7 cellular contexts compared by ENCODE assay signal in the genomic region with DNA sequence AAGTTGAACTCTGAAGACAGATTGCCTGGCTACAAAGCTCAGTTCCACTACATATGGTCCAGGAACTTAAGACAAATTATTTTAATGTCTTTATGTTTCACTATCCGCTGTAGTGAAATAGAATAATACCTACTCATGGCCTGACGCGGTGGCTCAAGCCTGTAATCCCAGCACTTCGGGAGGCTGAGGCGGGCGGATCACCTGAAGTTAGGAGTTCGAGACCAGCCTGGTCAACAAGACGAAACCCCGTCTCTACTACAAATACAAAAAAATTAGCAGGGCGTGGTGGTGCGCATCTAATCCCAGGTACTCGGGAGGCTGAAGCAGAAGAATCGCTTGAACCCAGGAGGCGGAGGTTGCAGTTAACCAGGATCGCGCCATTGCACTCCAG. TPM values are rescaled to one million over a fixed set of nuclear protein-coding genes. Genes with fewer than 3 reads are reported as not detected.
DNase-seq lines count a peak whose midpoint lies in the region; TF ChIP-seq lines count a peak whose summit lies in the region.
"Not testable (repeated sequence)": the region's sequence is repeated elsewhere in the genome, so short reads cannot be mapped to it uniquely, and the experiment has no call there.
"Had no signal": no experiment of that assay in that cellular context is flagged by ENCODE, and none has a peak within 500 bp of the region (broad histone marks: within the 10 kb centered on the region; RNA-seq: fewer than 3 reads in every experiment).

No MANE protein-coding gene starts in this region.

- H3K4me2 ChIP-seq in trophoblast cell (ENCODE audit: low read length): peak overlapping the region; percentile 67

- not testable (repeated sequence) for H2BK12ac ChIP-seq in trophoblast cell (ENCODE audit: low read length)

- peaks cover 10% of the 10 kb centered on the region for H3K36me3 Mint-ChIP-seq in activated CD4-positive, alpha-beta memory T cell treated with anti-CD3 and anti-CD28 coated beads for 36 hours

- not testable (repeated sequence) for H3K14ac ChIP-seq in trophoblast cell (ENCODE audit: low read length)

- intact Hi-C loops in activated CD4-positive, alpha-beta memory T cell treated with anti-CD3 and anti-CD28 coated beads for 36 hours (cut with micrococcal nuclease): not testable (repeated sequence)

- peaks cover 14% of the 10 kb centered on the region for H3K36me3 ChIP-seq in HUES6 (ENCODE audit: control insufficient read depth, insufficient read depth, low read length)
- peaks cover 23% of the 10 kb centered on the region for H3K36me3 ChIP-seq in iPS-20b (ENCODE audit: insufficient read depth, low read depth, low read length)
- H3K36me3 ChIP-seq in trophoblast cell (ENCODE audit: control insufficient read depth in 1 of 2, insufficient read depth in 2 of 2, low read length in 2 of 2): peaks cover 6 to 10% of the 10 kb centered on the region in 2 experiments

- H2AFZ ChIP-seq in trophoblast cell (ENCODE audit: insufficient read depth, low read length, poor library complexity): peak overlapping the region; percentile 30

- H3K79me1 ChIP-seq in trophoblast cell (ENCODE audit: low read length): not testable (repeated sequence)

- not testable (repeated sequence) for H2BK120ac ChIP-seq in trophoblast cell (ENCODE audit: insufficient read depth, low read length, poor library complexity)

- H3K9ac ChIP-seq in HUES6 (ENCODE audit: low read length) (peak overlapping the region; percentile 90), iPS-20b (ENCODE audit: low read depth, low read length) (peak overlapping the region; percentile 92)
- H3K9ac ChIP-seq in trophoblast cell (ENCODE audit: low read length): not testable (repeated sequence)

- not testable (repeated sequence) for H3K9me3 ChIP-seq in HUES6 (ENCODE audit: control insufficient read depth, insufficient read depth, low read depth, low read length); iPS-20b (ENCODE audit: insufficient read depth, low read depth, low read length); trophoblast cell (ENCODE audit: insufficient read depth, low read depth, low read length)

- not testable (repeated sequence) for TF ChIP-seq CTCF in 22Rv1 (IDR thresholded peaks at IDR 0.05); coronary artery (IDR thresholded peaks at IDR 0.05)

- H4K91ac ChIP-seq in trophoblast cell (ENCODE audit: low read depth, low read length): peak overlapping the region; percentile 94

- peak overlapping the region; percentile 99 for H4K12ac ChIP-seq in trophoblast cell (ENCODE audit: low read depth, low read length)

- peak overlapping the region; percentile 99 for H3K4me3 Mint-ChIP-seq in activated CD4-positive, alpha-beta memory T cell treated with anti-CD3 and anti-CD28 coated beads for 36 hours

- peaks cover 14% of the 10 kb centered on the region for H3K4me1 Mint-ChIP-seq in activated CD4-positive, alpha-beta memory T cell treated with anti-CD3 and anti-CD28 coated beads for 36 hours (ENCODE audit: low read depth)

- CTCF ChIA-PET in activated CD4-positive, alpha-beta memory T cell treated with anti-CD3 and anti-CD28 coated beads for 36 hours (lab: Charles Lee): interaction anchor here (1.0 to 1.6 kb wide), 4 partner anchors 9 to 104 kb away, joined by 3 to 9 read pairs (median 4); no protein-coding TSS in a partner anchor

- H2BK5ac ChIP-seq in trophoblast cell (ENCODE audit: low read depth, low read length, poor library complexity): not testable (repeated sequence)

- H3K4me3 ChIP-seq in HUES6 (ENCODE audit: low read depth, low read length) (peak overlapping the region; percentile 91), coronary artery (peak overlapping the region; percentile 92), iPS-20b (ENCODE audit: low read length) (peak overlapping the region; percentile 100)
- H3K4me3 ChIP-seq in trophoblast cell (ENCODE audit: low read depth, low read length): not testable (repeated sequence)

- H3K27me3 ChIP-seq in HUES6 (ENCODE audit: control insufficient read depth, insufficient read depth, low read length); iPS-20b (ENCODE audit: insufficient read depth, low read length); trophoblast cell (ENCODE audit: insufficient read depth, low read length): not testable (repeated sequence)

- H3K27ac ChIP-seq in 22Rv1 (peak overlapping the region; percentile 81), HUES6 (ENCODE audit: low read depth, low read length) (peak overlapping the region; percentile 78), coronary artery (peak overlapping the region; percentile 85 to 93), iPS-20b (ENCODE audit: low read length) (peak overlapping the region; percentile 75), trophoblast cell (ENCODE audit: low read depth, low read length) (peak overlapping the region; percentile 84)

- not testable (repeated sequence) for H3K79me2 ChIP-seq in trophoblast cell (ENCODE audit: control insufficient read depth, insufficient read depth, low read length, poor library complexity)

- H3K4ac ChIP-seq in trophoblast cell (ENCODE audit: low read depth, low read length): not testable (repeated sequence)

- not testable (repeated sequence) for H3K9me3 Mint-ChIP-seq in activated CD4-positive, alpha-beta memory T cell treated with anti-CD3 and anti-CD28 coated beads for 36 hours

- H3K23ac ChIP-seq in trophoblast cell (ENCODE audit: low read length): not testable (repeated sequence)

- H3K4me1 ChIP-seq in HUES6 (ENCODE audit: control insufficient read depth, insufficient read depth, low read length); iPS-20b (ENCODE audit: insufficient read depth, low read length); trophoblast cell (ENCODE audit: control insufficient read depth in 1 of 2, insufficient read depth in 2 of 2, low read length in 2 of 2): not testable (repeated sequence)

- H2AK5ac ChIP-seq in trophoblast cell (ENCODE audit: low read length): peak overlapping the region; percentile 28

- peak overlapping the region; percentile 100 for H4K8ac ChIP-seq in trophoblast cell (ENCODE audit: low read depth, low read length)

- H3K27ac Mint-ChIP-seq in activated CD4-positive, alpha-beta memory T cell treated with anti-CD3 and anti-CD28 coated beads for 36 hours: peak overlapping the region; percentile 83

- POLR2A ChIA-PET in activated CD4-positive, alpha-beta memory T cell treated with anti-CD3 and anti-CD28 coated beads for 36 hours (lab: Charles Lee): interaction anchor here (0.9 to 2.4 kb wide), 5 partner anchors 15 to 247 kb away, joined by 4 to 16 read pairs (median 4); a partner anchor contains a TSS

- no CpG with 5 or more reads among the region's 16 CpGs for WGBS in trophoblast cell (ENCODE audit: extremely low coverage, insufficient coverage, insufficient read length)

- DNase-seq in activated CD4-positive, alpha-beta memory T cell treated with anti-CD3 and anti-CD28 coated beads for 36 hours; coronary artery (ENCODE audit: low spot score); trophoblast cell: not testable (repeated sequence)

- H3K18ac ChIP-seq in trophoblast cell (ENCODE audit: low read length): not testable (repeated sequence)

- not testable (repeated sequence) for H3K27me3 Mint-ChIP-seq in activated CD4-positive, alpha-beta memory T cell treated with anti-CD3 and anti-CD28 coated beads for 36 hours

RNA-seq across cellular contexts. Expression of a gene that starts 0.6 kb away (rescaled TPM):
- 100 to 1,000 TPM in 1 of 2 experiments, 10 to 100 TPM in 1; 93.5 to 105 TPM for total RNA-seq in activated CD4-positive, alpha-beta memory T cell treated with anti-CD3 and anti-CD28 coated beads for 36 hours
- 91.5 and 92.2 TPM in 2 replicates for polyA plus RNA-seq in trophoblast cell (2013)

RNA-seq across cellular contexts. Expression of a gene that starts 23.1 kb away (rescaled TPM):
- total RNA-seq in activated CD4-positive, alpha-beta memory T cell treated with anti-CD3 and anti-CD28 coated beads for 36 hours: not detected
- polyA plus RNA-seq in trophoblast cell (2013): 0.52 and 1.00 TPM in 2 replicates
- total RNA-seq: renal cortical epithelial cell had no signal

RNA-seq across cellular contexts. Expression of a gene that starts 37.0 kb away (rescaled TPM):
- total RNA-seq in activated CD4-positive, alpha-beta memory T cell treated with anti-CD3 and anti-CD28 coated beads for 36 hours: 100 to 1,000 TPM; 102 to 109 TPM
- 60.3 and 60.7 TPM in 2 replicates for polyA plus RNA-seq in trophoblast cell (2013)

RNA-seq across cellular contexts. Expression of a gene that starts 51.9 kb away (rescaled TPM):
- under 1 TPM; 0.22 to 0.29 TPM for total RNA-seq in activated CD4-positive, alpha-beta memory T cell treated with anti-CD3 and anti-CD28 coated beads for 36 hours
- 159 and 165 TPM in 2 replicates for polyA plus RNA-seq in trophoblast cell (2013)

RNA-seq across cellular contexts. Expression of a gene that starts 52.7 kb away (rescaled TPM):
- 100 to 1,000 TPM; 119 to 129 TPM for total RNA-seq in activated CD4-positive, alpha-beta memory T cell treated with anti-CD3 and anti-CD28 coated beads for 36 hours
- 83.5 and 87.4 TPM in 2 replicates for polyA plus RNA-seq in trophoblast cell (2013)
